ENCODE assay signal across 29 cellular contexts in genomic region chr3:135009014-135009413, GRCh38.
"Had no signal": no experiment of that assay in that cellular context is flagged by ENCODE, and none has a peak within 500 bp of the region (broad histone marks: within the 10 kb centered on the region; RNA-seq: fewer than 3 reads in every experiment).

No MANE protein-coding gene starts in this region.

- H3K36me3 ChIP-seq: Peyer's patch had no signal

- H3K4me1 ChIP-seq: Peyer's patch had no signal

- DNase-seq: activated CD4-positive, alpha-beta memory T cell treated with anti-CD3 and anti-CD28 coated beads for 36 hours; activated CD4-positive, alpha-beta T cell treated with anti-CD3 and anti-CD28 coated beads for 4 hours; activated CD4-positive, alpha-beta T cell treated with anti-CD3 and anti-CD28 coated beads, Interleukin-2, amount 50 U/mL, for 1 hour; activated CD8-positive, alpha-beta memory T cell treated with anti-CD3 and anti-CD28 coated beads, Interleukin-2, amount 50 U/mL, for 4 hours; activated naive CD4-positive, alpha-beta T cell treated with anti-CD3 and anti-CD28 coated beads, Interleukin-2, amount 10 ng/mL, durations not matched to agents 7 days and 5 days; activated naive CD8-positive, alpha-beta T cell treated with anti-CD3 and anti-CD28 coated beads, Interleukin-2, amount 50 U/mL, for 24 hours; activated T-cell treated with anti-CD3 and anti-CD28 coated beads for 4 hours; activated T-cell treated with anti-CD3 and anti-CD28 coated beads, Interleukin-2, amount 50 U/mL, for 4 hours; anterior cingulate cortex; central memory CD4-positive, alpha-beta T cell; Karpas-422; KBM-7; MM.1S; MV-4-11; NCI-H1092; NCI-H1417; NCI-H146; NCI-H187; NCI-H2029 treated with DMSO at 0.1 percent for 48 hours; NCI-H2107; NCI-H2171; NCI-H510A; NCI-H526; NCI-H748 treated with DMSO at 0.1 percent for 48 hours; NK-92 treated with Interleukin-12 subunit alpha and Interleukin-12 subunit beta, amount 100 ng/mL, for 24 hours; PC-3; Peyer's patch; Right ventricle myocardium superior had no signal

- H3K9me3 ChIP-seq: Peyer's patch had no signal

- H3K27ac ChIP-seq: Peyer's patch, RWPE1 had no signal

- H3K27me3 ChIP-seq: Peyer's patch had no signal

- H3K4me3 ChIP-seq: Peyer's patch had no signal

- ATAC-seq: activated naive CD8-positive, alpha-beta T cell treated with anti-CD3 and anti-CD28 coated beads, Interleukin-2, amount 50 U/mL, for 24 hours; activated T-cell treated with anti-CD3 and anti-CD28 coated beads, Interleukin-2, amount 50 U/mL, for 4 hours; PC-3 had no signal
